1 cellular context compared by ENCODE assay signal in genomic region chr21:42552407-42553336, GRCh38.
TF ChIP-seq lines count a peak whose summit lies in the region.

No MANE protein-coding gene starts in this region.

TF ChIP-seq in K562, 482 proteins besides CTCF, POLR2A, EP300 and RAD21 (continued from another document and continues in another):
- TF ChIP-seq, protein P1, sequence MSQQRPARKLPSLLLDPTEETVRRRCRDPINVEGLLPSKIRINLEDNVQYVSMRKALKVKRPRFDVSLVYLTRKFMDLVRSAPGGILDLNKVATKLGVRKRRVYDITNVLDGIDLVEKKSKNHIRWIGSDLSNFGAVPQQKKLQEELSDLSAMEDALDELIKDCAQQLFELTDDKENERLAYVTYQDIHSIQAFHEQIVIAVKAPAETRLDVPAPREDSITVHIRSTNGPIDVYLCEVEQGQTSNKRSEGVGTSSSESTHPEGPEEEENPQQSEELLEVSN (IDR thresholded peaks at IDR 0.05; ENCODE audit: borderline replicate concordance in 1 of 2, extremely low read depth in 1 of 2, insufficient read depth in 1 of 2, insufficient read length in 1 of 2, low read depth in 1 of 2, low read length in 1 of 2, poor library complexity in 1 of 2, severe bottlenecking in 1 of 2), result peak; percentile 62 to 84
- no peak for TF ChIP-seq HDAC3 (IDR thresholded peaks at IDR 0.05; ENCODE audit: borderline replicate concordance, partially characterized antibody)
- TF ChIP-seq RBM15 (IDR thresholded peaks at IDR 0.05; ENCODE audit: insufficient read depth, low read length), result no peak
- no peak for TF ChIP-seq PTBP1 (IDR thresholded peaks at IDR 0.05; ENCODE audit: low read depth, low read length)
- TF ChIP-seq ATF6 (CRISPR knock-in tag; IDR thresholded peaks at IDR 0.05), result no peak
- TF ChIP-seq HOXB6 (CRISPR knock-in tag; IDR thresholded peaks at IDR 0.05; ENCODE audit: borderline replicate concordance), result no peak
- TF ChIP-seq TRIM25 (IDR thresholded peaks at IDR 0.05; ENCODE audit: borderline replicate concordance), result no peak
- peak; percentile 84 for TF ChIP-seq RBM25 (IDR thresholded peaks at IDR 0.05; ENCODE audit: low read depth, low read length, severe bottlenecking)
- no peak for TF ChIP-seq ARID3A (IDR thresholded peaks at IDR 0.05; ENCODE audit: borderline replicate concordance, low read depth, low read length)
- no peak for TF ChIP-seq ZNF696 (CRISPR knock-in tag; conservative IDR thresholded peaks at IDR 0.05)
- TF ChIP-seq L3MBTL2 (IDR thresholded peaks at IDR 0.05), result peak; percentile 77
- TF ChIP-seq SRSF9 (IDR thresholded peaks at IDR 0.05; ENCODE audit: borderline replicate concordance, low read depth, low read length), result no peak
- no peak for TF ChIP-seq TGIF2 (CRISPR knock-in tag; IDR thresholded peaks at IDR 0.05)
- no peak for TF ChIP-seq RBBP5 (IDR thresholded peaks at IDR 0.05; ENCODE audit: borderline replicate concordance, insufficient read depth, low read length, poor library complexity, severe bottlenecking)
- TF ChIP-seq PML (IDR thresholded peaks at IDR 0.05; ENCODE audit: low read length), result no peak
- TF ChIP-seq, protein P2, sequence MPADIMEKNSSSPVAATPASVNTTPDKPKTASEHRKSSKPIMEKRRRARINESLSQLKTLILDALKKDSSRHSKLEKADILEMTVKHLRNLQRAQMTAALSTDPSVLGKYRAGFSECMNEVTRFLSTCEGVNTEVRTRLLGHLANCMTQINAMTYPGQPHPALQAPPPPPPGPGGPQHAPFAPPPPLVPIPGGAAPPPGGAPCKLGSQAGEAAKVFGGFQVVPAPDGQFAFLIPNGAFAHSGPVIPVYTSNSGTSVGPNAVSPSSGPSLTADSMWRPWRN (IDR thresholded peaks at IDR 0.05; ENCODE audit: low read depth), result no peak
- TF ChIP-seq, protein P3, sequence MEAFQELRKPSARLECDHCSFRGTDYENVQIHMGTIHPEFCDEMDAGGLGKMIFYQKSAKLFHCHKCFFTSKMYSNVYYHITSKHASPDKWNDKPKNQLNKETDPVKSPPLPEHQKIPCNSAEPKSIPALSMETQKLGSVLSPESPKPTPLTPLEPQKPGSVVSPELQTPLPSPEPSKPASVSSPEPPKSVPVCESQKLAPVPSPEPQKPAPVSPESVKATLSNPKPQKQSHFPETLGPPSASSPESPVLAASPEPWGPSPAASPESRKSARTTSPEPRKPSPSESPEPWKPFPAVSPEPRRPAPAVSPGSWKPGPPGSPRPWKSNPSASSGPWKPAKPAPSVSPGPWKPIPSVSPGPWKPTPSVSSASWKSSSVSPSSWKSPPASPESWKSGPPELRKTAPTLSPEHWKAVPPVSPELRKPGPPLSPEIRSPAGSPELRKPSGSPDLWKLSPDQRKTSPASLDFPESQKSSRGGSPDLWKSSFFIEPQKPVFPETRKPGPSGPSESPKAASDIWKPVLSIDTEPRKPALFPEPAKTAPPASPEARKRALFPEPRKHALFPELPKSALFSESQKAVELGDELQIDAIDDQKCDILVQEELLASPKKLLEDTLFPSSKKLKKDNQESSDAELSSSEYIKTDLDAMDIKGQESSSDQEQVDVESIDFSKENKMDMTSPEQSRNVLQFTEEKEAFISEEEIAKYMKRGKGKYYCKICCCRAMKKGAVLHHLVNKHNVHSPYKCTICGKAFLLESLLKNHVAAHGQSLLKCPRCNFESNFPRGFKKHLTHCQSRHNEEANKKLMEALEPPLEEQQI (IDR thresholded peaks at IDR 0.05), result no peak
- TF ChIP-seq, protein P4, sequence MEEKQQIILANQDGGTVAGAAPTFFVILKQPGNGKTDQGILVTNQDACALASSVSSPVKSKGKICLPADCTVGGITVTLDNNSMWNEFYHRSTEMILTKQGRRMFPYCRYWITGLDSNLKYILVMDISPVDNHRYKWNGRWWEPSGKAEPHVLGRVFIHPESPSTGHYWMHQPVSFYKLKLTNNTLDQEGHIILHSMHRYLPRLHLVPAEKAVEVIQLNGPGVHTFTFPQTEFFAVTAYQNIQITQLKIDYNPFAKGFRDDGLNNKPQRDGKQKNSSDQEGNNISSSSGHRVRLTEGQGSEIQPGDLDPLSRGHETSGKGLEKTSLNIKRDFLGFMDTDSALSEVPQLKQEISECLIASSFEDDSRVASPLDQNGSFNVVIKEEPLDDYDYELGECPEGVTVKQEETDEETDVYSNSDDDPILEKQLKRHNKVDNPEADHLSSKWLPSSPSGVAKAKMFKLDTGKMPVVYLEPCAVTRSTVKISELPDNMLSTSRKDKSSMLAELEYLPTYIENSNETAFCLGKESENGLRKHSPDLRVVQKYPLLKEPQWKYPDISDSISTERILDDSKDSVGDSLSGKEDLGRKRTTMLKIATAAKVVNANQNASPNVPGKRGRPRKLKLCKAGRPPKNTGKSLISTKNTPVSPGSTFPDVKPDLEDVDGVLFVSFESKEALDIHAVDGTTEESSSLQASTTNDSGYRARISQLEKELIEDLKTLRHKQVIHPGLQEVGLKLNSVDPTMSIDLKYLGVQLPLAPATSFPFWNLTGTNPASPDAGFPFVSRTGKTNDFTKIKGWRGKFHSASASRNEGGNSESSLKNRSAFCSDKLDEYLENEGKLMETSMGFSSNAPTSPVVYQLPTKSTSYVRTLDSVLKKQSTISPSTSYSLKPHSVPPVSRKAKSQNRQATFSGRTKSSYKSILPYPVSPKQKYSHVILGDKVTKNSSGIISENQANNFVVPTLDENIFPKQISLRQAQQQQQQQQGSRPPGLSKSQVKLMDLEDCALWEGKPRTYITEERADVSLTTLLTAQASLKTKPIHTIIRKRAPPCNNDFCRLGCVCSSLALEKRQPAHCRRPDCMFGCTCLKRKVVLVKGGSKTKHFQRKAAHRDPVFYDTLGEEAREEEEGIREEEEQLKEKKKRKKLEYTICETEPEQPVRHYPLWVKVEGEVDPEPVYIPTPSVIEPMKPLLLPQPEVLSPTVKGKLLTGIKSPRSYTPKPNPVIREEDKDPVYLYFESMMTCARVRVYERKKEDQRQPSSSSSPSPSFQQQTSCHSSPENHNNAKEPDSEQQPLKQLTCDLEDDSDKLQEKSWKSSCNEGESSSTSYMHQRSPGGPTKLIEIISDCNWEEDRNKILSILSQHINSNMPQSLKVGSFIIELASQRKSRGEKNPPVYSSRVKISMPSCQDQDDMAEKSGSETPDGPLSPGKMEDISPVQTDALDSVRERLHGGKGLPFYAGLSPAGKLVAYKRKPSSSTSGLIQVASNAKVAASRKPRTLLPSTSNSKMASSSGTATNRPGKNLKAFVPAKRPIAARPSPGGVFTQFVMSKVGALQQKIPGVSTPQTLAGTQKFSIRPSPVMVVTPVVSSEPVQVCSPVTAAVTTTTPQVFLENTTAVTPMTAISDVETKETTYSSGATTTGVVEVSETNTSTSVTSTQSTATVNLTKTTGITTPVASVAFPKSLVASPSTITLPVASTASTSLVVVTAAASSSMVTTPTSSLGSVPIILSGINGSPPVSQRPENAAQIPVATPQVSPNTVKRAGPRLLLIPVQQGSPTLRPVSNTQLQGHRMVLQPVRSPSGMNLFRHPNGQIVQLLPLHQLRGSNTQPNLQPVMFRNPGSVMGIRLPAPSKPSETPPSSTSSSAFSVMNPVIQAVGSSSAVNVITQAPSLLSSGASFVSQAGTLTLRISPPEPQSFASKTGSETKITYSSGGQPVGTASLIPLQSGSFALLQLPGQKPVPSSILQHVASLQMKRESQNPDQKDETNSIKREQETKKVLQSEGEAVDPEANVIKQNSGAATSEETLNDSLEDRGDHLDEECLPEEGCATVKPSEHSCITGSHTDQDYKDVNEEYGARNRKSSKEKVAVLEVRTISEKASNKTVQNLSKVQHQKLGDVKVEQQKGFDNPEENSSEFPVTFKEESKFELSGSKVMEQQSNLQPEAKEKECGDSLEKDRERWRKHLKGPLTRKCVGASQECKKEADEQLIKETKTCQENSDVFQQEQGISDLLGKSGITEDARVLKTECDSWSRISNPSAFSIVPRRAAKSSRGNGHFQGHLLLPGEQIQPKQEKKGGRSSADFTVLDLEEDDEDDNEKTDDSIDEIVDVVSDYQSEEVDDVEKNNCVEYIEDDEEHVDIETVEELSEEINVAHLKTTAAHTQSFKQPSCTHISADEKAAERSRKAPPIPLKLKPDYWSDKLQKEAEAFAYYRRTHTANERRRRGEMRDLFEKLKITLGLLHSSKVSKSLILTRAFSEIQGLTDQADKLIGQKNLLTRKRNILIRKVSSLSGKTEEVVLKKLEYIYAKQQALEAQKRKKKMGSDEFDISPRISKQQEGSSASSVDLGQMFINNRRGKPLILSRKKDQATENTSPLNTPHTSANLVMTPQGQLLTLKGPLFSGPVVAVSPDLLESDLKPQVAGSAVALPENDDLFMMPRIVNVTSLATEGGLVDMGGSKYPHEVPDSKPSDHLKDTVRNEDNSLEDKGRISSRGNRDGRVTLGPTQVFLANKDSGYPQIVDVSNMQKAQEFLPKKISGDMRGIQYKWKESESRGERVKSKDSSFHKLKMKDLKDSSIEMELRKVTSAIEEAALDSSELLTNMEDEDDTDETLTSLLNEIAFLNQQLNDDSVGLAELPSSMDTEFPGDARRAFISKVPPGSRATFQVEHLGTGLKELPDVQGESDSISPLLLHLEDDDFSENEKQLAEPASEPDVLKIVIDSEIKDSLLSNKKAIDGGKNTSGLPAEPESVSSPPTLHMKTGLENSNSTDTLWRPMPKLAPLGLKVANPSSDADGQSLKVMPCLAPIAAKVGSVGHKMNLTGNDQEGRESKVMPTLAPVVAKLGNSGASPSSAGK (IDR thresholded peaks at IDR 0.05), result peak; percentile 60; the same call in 1 of the 2 replicates
- no peak for TF ChIP-seq ATF2 (CRISPR knock-in tag; IDR thresholded peaks at IDR 0.05)
- TF ChIP-seq KDM1A (IDR thresholded peaks at IDR 0.05), result peak in 1 of 2 experiments; percentile 42; a peak in 1 of 4 replicates
- no peak for TF ChIP-seq TAF1 (IDR thresholded peaks at IDR 0.05; ENCODE audit: control insufficient read depth, extremely low read depth, insufficient read depth, low read length, severe bottlenecking)
- TF ChIP-seq TEAD2 (tag; IDR thresholded peaks at IDR 0.05), result no peak
- no peak for TF ChIP-seq ZNF140 (CRISPR knock-in tag; IDR thresholded peaks at IDR 0.05)
- no peak for TF ChIP-seq FUS (optimal IDR thresholded peaks at IDR 0.05; ENCODE audit: low read depth, low read length)
- TF ChIP-seq PKNOX1 (IDR thresholded peaks at IDR 0.05), result no peak
- TF ChIP-seq CBX1 (IDR thresholded peaks at IDR 0.05; ENCODE audit: low read depth), result no peak
- TF ChIP-seq ZNF347 (CRISPR knock-in tag; IDR thresholded peaks at IDR 0.05; ENCODE audit: low read depth), result no peak
- 0 out of 2 replicates have a peak, but pooled peaks have one; percentile 30 for TF ChIP-seq SMARCA5 (IDR thresholded peaks at IDR 0.05)
- no peak for TF ChIP-seq ZNF354B (CRISPR knock-in tag; IDR thresholded peaks at IDR 0.05)
